ENCODE assay signal across 10 cellular contexts in the genomic region with DNA sequence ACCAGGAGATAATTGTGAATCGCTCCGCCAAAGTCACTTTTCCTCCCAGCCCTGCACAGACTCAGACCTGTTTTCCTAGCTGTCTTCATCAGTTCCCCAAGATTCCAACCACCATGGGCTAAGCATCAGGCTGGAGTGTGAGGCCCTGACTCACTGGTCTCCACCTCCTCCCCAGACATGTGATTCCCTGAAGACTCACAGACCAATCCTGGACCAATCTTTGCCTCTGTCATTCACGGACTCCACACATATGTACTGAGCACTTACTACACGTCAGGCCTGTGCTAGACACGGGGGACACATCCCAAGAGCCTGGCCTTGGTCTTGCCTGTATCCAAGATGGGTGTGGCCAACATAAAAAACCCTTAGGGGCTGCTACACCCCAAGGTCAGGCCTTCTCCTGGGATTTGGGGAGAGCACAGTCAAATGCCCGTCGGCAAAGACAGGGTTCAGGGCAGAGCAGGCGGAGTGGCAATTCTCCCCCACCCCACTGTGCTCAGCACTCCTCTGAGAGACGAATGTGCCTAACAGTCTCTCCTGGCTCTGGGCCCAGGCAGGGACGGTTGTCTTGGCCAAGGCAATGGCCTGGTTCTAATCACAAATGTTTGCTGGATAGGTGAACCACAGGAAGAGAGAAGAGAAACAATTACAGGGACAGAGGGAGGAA. TPM values are rescaled to one million over a fixed set of nuclear protein-coding genes. Genes with fewer than 3 reads are reported as not detected.
DNase-seq lines count a peak whose midpoint lies in the region; ATAC-seq, FAIRE-seq and TF ChIP-seq lines count a peak whose summit lies in the region.
"Had no signal": no experiment of that assay in that cellular context is flagged by ENCODE, and none has a peak within 500 bp of the region (broad histone marks: within the 10 kb centered on the region; RNA-seq: fewer than 3 reads in every experiment).

No MANE protein-coding gene starts in this region.

- peak overlapping the region; percentile 73 for H3K4me3 Mint-ChIP-seq in activated naive CD8-positive, alpha-beta T cell treated with anti-CD3 and anti-CD28 coated beads for 36 hours

- peaks cover 18% of the 10 kb centered on the region for H3K36me3 Mint-ChIP-seq in activated naive CD8-positive, alpha-beta T cell treated with anti-CD3 and anti-CD28 coated beads for 36 hours

- H3K27ac ChIP-seq in heart right ventricle = peak overlapping the region; percentile 9 to 93 (median 70)
- H3K27ac ChIP-seq in skeletal muscle tissue (ENCODE audit: low read depth, low read length) = peak overlapping the region; percentile 74
- H3K27ac ChIP-seq: cardiac muscle cell had no signal

- H3K9me3 ChIP-seq in heart right ventricle (no peaks in the 10 kb centered on the region), skeletal muscle tissue (ENCODE audit: control insufficient read depth in 3 of 3, low read length in 3 of 3) (no peaks in the 10 kb centered on the region)

- peak overlapping the region; percentile 95 for H3K27ac Mint-ChIP-seq in activated naive CD8-positive, alpha-beta T cell treated with anti-CD3 and anti-CD28 coated beads for 36 hours

- H3K9ac ChIP-seq in skeletal muscle tissue (ENCODE audit: low read depth in 1 of 3, low read length in 3 of 3) = peak overlapping the region in 2 of 3 donors; percentile 19 to 50

- no peaks in the 10 kb centered on the region for H3K27me3 Mint-ChIP-seq in activated naive CD8-positive, alpha-beta T cell treated with anti-CD3 and anti-CD28 coated beads for 36 hours

- peak; percentile 22 for DNase-seq in stimulated activated CD4-positive, alpha-beta T cell treated with anti-CD3 and anti-CD28 coated beads, Interleukin-15, amount 100 ng/mL, for 24 hours
- DNase-seq in stimulated activated CD4-positive, alpha-beta T cell treated with anti-CD3 and anti-CD28 coated beads, Interleukin-4, amount 100 ng/mL, for 4 hours = no peak
- no peak for DNase-seq in activated naive CD8-positive, alpha-beta T cell treated with anti-CD3 and anti-CD28 coated beads for 36 hours
- peak; percentile 76 to 80 for DNase-seq in heart right ventricle
- no peak for DNase-seq in NCI-H2227 treated with DMSO at 0.1 percent for 48 hours (lab: John Stamatoyannopoulos, UW)
- DNase-seq in urothelium cell line (ENCODE audit: low spot score) = no peak
- DNase-seq in omental fat pad (ENCODE audit: low spot score) = no peak

- H3K9me3 Mint-ChIP-seq in activated naive CD8-positive, alpha-beta T cell treated with anti-CD3 and anti-CD28 coated beads for 36 hours = no peaks in the 10 kb centered on the region

- intact Hi-C loops in heart right ventricle (cut with DNase I) = loop anchor here in 1 of 10 donors (10.0 kb wide), 1 partner anchor 1276 kb away; no protein-coding TSS in a partner anchor

- H3K4me1 Mint-ChIP-seq in activated naive CD8-positive, alpha-beta T cell treated with anti-CD3 and anti-CD28 coated beads for 36 hours = peaks cover 97% of the 10 kb centered on the region

- TF ChIP-seq CTCF in heart right ventricle (IDR thresholded peaks at IDR 0.05) (no peak), omental fat pad (IDR thresholded peaks at IDR 0.05) (no peak)

- H3K4me3 ChIP-seq in heart right ventricle (no peak overlapping the region), skeletal muscle tissue (ENCODE audit: low read length in 3 of 3) (peak overlapping the region in 1 of 3 donors; percentile 14)
- H3K4me3 ChIP-seq: cardiac muscle cell, GM12878 had no signal

- H3K27me3 ChIP-seq in heart right ventricle (no peaks in the 10 kb centered on the region), skeletal muscle tissue (ENCODE audit: control insufficient read depth in 3 of 3, insufficient read depth in 3 of 3, low read length in 3 of 3) (no peaks in the 10 kb centered on the region)
- H3K27me3 ChIP-seq: cardiac muscle cell had no signal

- peak in 5 of 8 donors; percentile 18 to 46 (median 36) for ATAC-seq in heart right ventricle
- no peak for ATAC-seq in omental fat pad (ENCODE audit: low FRiP score)
- ATAC-seq: GM12878 had no signal

- WGBS in heart right ventricle, 2 donors = 44 to 48% methylated on average over 10 of the region's 10 CpGs

- H3K4me1 ChIP-seq in heart right ventricle (peaks cover 67 to 100% (median 97%) of the 10 kb centered on the region in 9 donors), skeletal muscle tissue (ENCODE audit: control insufficient read depth in 3 of 3, insufficient read depth in 3 of 3, low read length in 3 of 3) (peaks cover 74 to 96% (median 83%) of the 10 kb centered on the region in 3 donors)

- H3K36me3 ChIP-seq in heart right ventricle = no peaks in the 10 kb centered on the region
- no peaks in the 10 kb centered on the region for H3K36me3 ChIP-seq in skeletal muscle tissue (ENCODE audit: control insufficient read depth in 3 of 3, insufficient read depth in 3 of 3, low read length in 3 of 3)
- H3K36me3 ChIP-seq: cardiac muscle cell had no signal

- FAIRE-seq in urothelium cell line (lab: Jason Lieb, UNC) = no peak
- FAIRE-seq: GM12878 had no signal

RNA-seq across cellular contexts. Expression of a gene that starts 11.9 kb away (rescaled TPM):
- total RNA-seq in activated naive CD8-positive, alpha-beta T cell treated with anti-CD3 and anti-CD28 coated beads for 36 hours = 10 to 100 TPM; 77.2 to 83.8 TPM
- total RNA-seq in heart right ventricle (10 to 100 TPM; 11.1 to 33.5 (median 25.1) TPM), skeletal muscle tissue (8.9 TPM), omental fat pad (1 to 10 TPM; 4.8 to 9.0 (median 7.1) TPM)
- 10 to 100 TPM in 1 of 2 donors, 1 to 10 TPM in 1; 6.7 to 13.0 TPM for polyA plus RNA-seq in heart right ventricle

RNA-seq across cellular contexts. Expression of a gene that starts 31.2 kb away (rescaled TPM):
- total RNA-seq in activated naive CD8-positive, alpha-beta T cell treated with anti-CD3 and anti-CD28 coated beads for 36 hours = 10 to 100 TPM; 55.4 to 57.6 TPM
- total RNA-seq in heart right ventricle (10 to 100 TPM in 8 of 10 donors, 1 to 10 TPM in 2; 7.2 to 15.4 (median 12.3) TPM), skeletal muscle tissue (7.3 TPM), omental fat pad (10 to 100 TPM in 3 of 4 donors, 1 to 10 TPM in 1; 8.8 to 18.0 (median 13.5) TPM)
- polyA plus RNA-seq in heart right ventricle = 10 to 100 TPM; 16.7 to 31.1 TPM

RNA-seq across cellular contexts. Expression of a gene that starts 38.3 kb away (rescaled TPM):
- total RNA-seq in activated naive CD8-positive, alpha-beta T cell treated with anti-CD3 and anti-CD28 coated beads for 36 hours = 1 to 10 TPM; 2.3 to 3.2 TPM
- under 1 TPM in 7 of 10 donors, not detected in 3; 0.25 to 0.59 (median 0.47) TPM for total RNA-seq in heart right ventricle
- polyA plus RNA-seq in heart right ventricle = under 1 TPM in 1 of 2 donors, not detected in 1; 0.28 TPM
- not detected for total RNA-seq in skeletal muscle tissue
- total RNA-seq in omental fat pad = 1 to 10 TPM in 3 of 4 donors, under 1 TPM in 1; 0.82 to 3.0 (median 1.3) TPM

RNA-seq across cellular contexts. Expression of a gene that starts 52.0 kb away (rescaled TPM):
- 10 to 100 TPM; 45.3 to 51.2 TPM for total RNA-seq in activated naive CD8-positive, alpha-beta T cell treated with anti-CD3 and anti-CD28 coated beads for 36 hours
- total RNA-seq in heart right ventricle (10 to 100 TPM; 23.2 to 52.9 (median 33.9) TPM), skeletal muscle tissue (23.5 TPM), omental fat pad (10 to 100 TPM; 26.6 to 78.5 (median 45.0) TPM)
- 10 to 100 TPM; 10.8 to 48.6 TPM for polyA plus RNA-seq in heart right ventricle

Comparison
In these comparisons a context has a peak if more than half of its experiments do, and no peak if none do; other contexts are left out.
1. DNase-seq: peak in stimulated activated CD4-positive, alpha-beta T cell treated with anti-CD3 and anti-CD28 coated beads, Interleukin-15, amount 100 ng/mL, for 24 hours (single experiment) and heart right ventricle (2 of 2); none in stimulated activated CD4-positive, alpha-beta T cell treated with anti-CD3 and anti-CD28 coated beads, Interleukin-4, amount 100 ng/mL, for 4 hours (0 of 2), activated naive CD8-positive, alpha-beta T cell treated with anti-CD3 and anti-CD28 coated beads for 36 hours (single experiment), NCI-H2227 treated with DMSO at 0.1 percent for 48 hours (single experiment), urothelium cell line (single experiment) and omental fat pad (single experiment).